In the genomic region with DNA sequence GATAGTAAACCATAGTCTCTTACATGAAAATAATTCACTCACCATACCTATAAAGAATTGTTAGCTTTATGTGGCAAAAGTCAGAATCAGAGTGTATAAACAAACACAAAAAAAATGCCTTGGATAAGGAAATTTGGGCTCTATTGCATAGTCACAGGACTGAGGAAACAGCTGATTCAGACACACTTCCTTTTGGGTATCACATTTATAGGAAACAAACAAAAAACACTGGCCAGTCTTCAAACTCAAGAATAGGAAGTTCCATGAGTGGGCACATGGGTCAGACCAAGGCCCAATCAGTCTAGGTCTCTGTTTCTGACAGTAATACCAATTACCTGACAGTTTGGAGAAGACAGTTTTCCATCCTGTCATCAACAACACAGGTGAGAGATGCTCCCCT, we compare ENCODE assay signal across 16 cellular contexts. TPM values are rescaled to one million over a fixed set of nuclear protein-coding genes. Genes with fewer than 3 reads are reported as not detected.
A peak's percentile ranks its signal among the peaks of the same experiment; 100 is the strongest.
DNase-seq lines count a peak whose midpoint lies in the region; ATAC-seq and TF ChIP-seq lines count a peak whose summit lies in the region.
"Had no signal": no experiment of that assay in that cellular context is flagged by ENCODE, and none has a peak within 500 bp of the region (broad histone marks: within the 10 kb centered on the region; RNA-seq: fewer than 3 reads in every experiment).

No MANE protein-coding gene starts in this region.

- intact Hi-C loops in left ventricle myocardium superior (cut with micrococcal nuclease): no loop called here
- intact Hi-C loops in Right ventricle myocardium superior (cut with DNase I): no loop called here

- peak; percentile 46 for ATAC-seq in left ventricle myocardium superior
- ATAC-seq in Right ventricle myocardium superior (ENCODE audit: poor library complexity): no peak
- ATAC-seq in HG02870 (IDR thresholded peaks at IDR 0.05; ENCODE audit: unreplicated experiment): no peak
- ATAC-seq: A549, GM23338 had no signal

- TF ChIP-seq CTCF in fibroblast of pulmonary artery (IDR thresholded peaks at IDR 0.05; ENCODE audit: low read length, missing control alignments): no peak

- no peak for DNase-seq in left ventricle myocardium superior
- DNase-seq in Right ventricle myocardium superior: no peak
- DNase-seq in fibroblast of pulmonary artery (ENCODE audit: low read depth): peak; percentile 35
- peak; percentile 65 for DNase-seq in pons (ENCODE audit: low spot score)
- DNase-seq in EL: no peak
- DNase-seq in stimulated activated naive CD4-positive, alpha-beta T cell treated with Interleukin-2 at 50 U/mL for 16 hours (lab: John Stamatoyannopoulos, UW): no peak
- DNase-seq: DND-41, GF-D8, NCI-H1092, NCI-H2081 treated with DMSO at 0.1 percent for 48 hours, NCI-H510A, PC-9 had no signal

- no peak overlapping the region for H3K4me3 ChIP-seq in fibroblast of pulmonary artery (replicated peaks; ENCODE audit: low read depth, low read length)
- H3K4me3 ChIP-seq: A549, GM23338, PC-9 had no signal

RNA-seq across cellular contexts. Expression of a gene that starts 8.0 kb away (rescaled TPM):
- total RNA-seq in left ventricle myocardium superior (3.3 TPM), Right ventricle myocardium superior (3.7 TPM)

RNA-seq across cellular contexts. Expression of a gene that starts 23.9 kb away (rescaled TPM):
- total RNA-seq in left ventricle myocardium superior (471 TPM), Right ventricle myocardium superior (465 TPM)

RNA-seq across cellular contexts. Expression of a gene that starts 32.7 kb away (rescaled TPM):
- total RNA-seq in left ventricle myocardium superior (1.9 TPM), Right ventricle myocardium superior (1.9 TPM)
- total RNA-seq: GM23338, MCF 10A had no signal

Comparison
In these comparisons a context has a peak if more than half of its experiments do, and no peak if none do; other contexts are left out.
1. DNase-seq: peak in fibroblast of pulmonary artery (single experiment) and pons (single experiment); none in left ventricle myocardium superior (single experiment), Right ventricle myocardium superior (single experiment), EL (single experiment) and stimulated activated naive CD4-positive, alpha-beta T cell treated with Interleukin-2 at 50 U/mL for 16 hours (single experiment).